14 cellular contexts compared by ENCODE assay signal in genomic region chr3:134356411-134357040, GRCh38. TPM values are rescaled to one million over a fixed set of nuclear protein-coding genes. Genes with fewer than 3 reads are reported as not detected.
DNase-seq lines count a peak whose midpoint lies in the region; ATAC-seq and TF ChIP-seq lines count a peak whose summit lies in the region.
"Had no signal": no experiment of that assay in that cellular context is flagged by ENCODE, and none has a peak within 500 bp of the region (broad histone marks: within the 10 kb centered on the region; RNA-seq: fewer than 3 reads in every experiment).

No MANE protein-coding gene starts in this region.

- intact Hi-C loops in A673 (cut with micrococcal nuclease; ENCODE audit: unreplicated experiment) (no loop called here), psoas muscle (cut with DNase I) (no loop called here)

- ATAC-seq in psoas muscle (no peak), omental fat pad (ENCODE audit: low FRiP score) (no peak)
- ATAC-seq: activated CD8-positive, alpha-beta T cell treated with anti-CD3 and anti-CD28 coated beads for 36 hours; stimulated activated effector memory CD8-positive, alpha-beta T cell treated with anti-CD3 and anti-CD28 coated beads, Interleukin-12 subunit alpha, Interleukin-12 subunit beta, amount 100 ng/mL, for 72 hours had no signal

- H3K9ac ChIP-seq in SK-N-MC (ENCODE audit: insufficient read length): peak overlapping the region; percentile 18

- WGBS in psoas muscle, 3 donors: 85% methylated on average over 9 of the region's 9 CpGs

- no peaks in the 10 kb centered on the region for H3K9me3 ChIP-seq in A673 (ENCODE audit: low read depth, low read length, poor library complexity, severe bottlenecking)
- no peaks in the 10 kb centered on the region for H3K9me3 ChIP-seq in SK-N-MC (ENCODE audit: low read depth, low read length)
- no peaks in the 10 kb centered on the region for H3K9me3 ChIP-seq in right atrium auricular region
- H3K9me3 ChIP-seq in psoas muscle: no peaks in the 10 kb centered on the region

- POLR2A ChIA-PET in A673 (lab: Charles Lee; ENCODE audit: low non-redundant PET): no interaction called here

- H3K4me3 ChIP-seq in A673 (ENCODE audit: low read depth, low read length, poor library complexity, severe bottlenecking): no peak overlapping the region
- H3K4me3 ChIP-seq in SK-N-MC: no peak overlapping the region
- H3K4me3 ChIP-seq in right atrium auricular region: no peak overlapping the region
- no peak overlapping the region for H3K4me3 ChIP-seq in psoas muscle

- DNase-seq in A673 (ENCODE audit: low spot score) (no peak), SK-N-MC (ENCODE audit: low read depth, low spot score) (no peak), right atrium auricular region (ENCODE audit: low spot score) (no peak), psoas muscle (peak in 1 of 2 donors; percentile 22), omental fat pad (ENCODE audit: low spot score) (no peak), NCI-H2196 treated with DMSO at 0.1 percent for 48 hours (lab: John Stamatoyannopoulos, UW; ENCODE audit: unreplicated experiment) (no peak), NCI-H2107 (lab: John Stamatoyannopoulos, UW) (no peak)
- DNase-seq in activated CD4-positive, alpha-beta T cell treated with anti-CD3 and anti-CD28 coated beads, Interleukin-2, amount 50 U/mL, for 48 hours: no peak
- DNase-seq: activated CD8-positive, alpha-beta T cell treated with anti-CD3 and anti-CD28 coated beads for 36 hours; activated naive CD4-positive, alpha-beta T cell treated with anti-CD3 and anti-CD28 coated beads, Interleukin-2, amount 50 U/mL, for 16 hours; NCI-H1436; NK-92 treated with Interleukin-12 subunit alpha and Interleukin-12 subunit beta, amount 100 ng/mL, for 24 hours; T-helper 1 cell had no signal

- peaks cover 76% of the 10 kb centered on the region for H3K36me3 ChIP-seq in A673 (ENCODE audit: insufficient read depth, low read length, poor library complexity, severe bottlenecking)
- H3K36me3 ChIP-seq in SK-N-MC (ENCODE audit: insufficient read depth, low read length): peaks cover 83% of the 10 kb centered on the region
- peaks cover 69% of the 10 kb centered on the region for H3K36me3 ChIP-seq in right atrium auricular region
- H3K36me3 ChIP-seq in psoas muscle (ENCODE audit: insufficient read depth in 1 of 2, low read depth in 1 of 2): peaks cover 4 to 71% of the 10 kb centered on the region in 2 donors

- peak overlapping the region; percentile 80 for H3K27ac ChIP-seq in A673 (ENCODE audit: low read depth, low read length, poor library complexity, severe bottlenecking)
- H3K27ac ChIP-seq in SK-N-MC: peak overlapping the region; percentile 99
- H3K27ac ChIP-seq in right atrium auricular region: peak overlapping the region; percentile 35 to 100
- peak overlapping the region; percentile 71 for H3K27ac ChIP-seq in psoas muscle

- H3K4me1 ChIP-seq in A673 (ENCODE audit: insufficient read depth, low read length, poor library complexity, severe bottlenecking) (peaks cover 35% of the 10 kb centered on the region), right atrium auricular region (peaks cover 3 to 98% of the 10 kb centered on the region in 2 donors), psoas muscle (peaks cover 94% of the 10 kb centered on the region)

- TF ChIP-seq CTCF in A673 (conservative IDR thresholded peaks at IDR 0.05; ENCODE audit: low read depth, low read length): no peak
- no peak for TF ChIP-seq CTCF in right atrium auricular region (IDR thresholded peaks at IDR 0.05)
- no peak for TF ChIP-seq CTCF in psoas muscle (IDR thresholded peaks at IDR 0.05)
- no peak for TF ChIP-seq CTCF in omental fat pad (IDR thresholded peaks at IDR 0.05)

- no TSS peak for BruUV-seq in A673 (replicated peaks; lab: Mats Ljungman, UMichigan)

- CTCF ChIA-PET in A673 (lab: Charles Lee): no interaction called here

- no peaks in the 10 kb centered on the region for H3K27me3 ChIP-seq in A673 (replicated peaks; ENCODE audit: insufficient read depth, low read depth, low read length, poor library complexity)
- no peaks in the 10 kb centered on the region for H3K27me3 ChIP-seq in right atrium auricular region
- H3K27me3 ChIP-seq in psoas muscle (ENCODE audit: insufficient read depth in 3 of 3, low read length in 2 of 3): no peaks in the 10 kb centered on the region

RNA-seq across cellular contexts. Expression of gene AMOTL2, which starts 17.7 kb away (rescaled TPM):
- total RNA-seq in A673 (2021) (38.9 and 59.6 TPM in 2 replicates), right atrium auricular region (100 to 1,000 TPM in 1 of 2 donors, 10 to 100 TPM in 1; 62.3 to 119 TPM), psoas muscle (10 to 100 TPM; 16.5 to 36.6 (median 29.6) TPM), omental fat pad (100 to 1,000 TPM in 3 of 4 donors, 10 to 100 TPM in 1; 99.0 to 201 (median 158) TPM)
- 1 to 10 TPM; 4.0 to 6.1 (median 5.1) TPM for polyA plus RNA-seq in psoas muscle
- total RNA-seq: activated CD8-positive, alpha-beta T cell treated with anti-CD3 and anti-CD28 coated beads for 36 hours had no signal
